ENCODE assay signal across 2 cellular contexts in genomic region chr17:29004081-29004692, GRCh38.
TF ChIP-seq lines count a peak whose summit lies in the region.

No MANE protein-coding gene starts in this region.

TF ChIP-seq in Ishikawa, 13 proteins besides CTCF, POLR2A, EP300 and RAD21:
- TF ChIP-seq REST (IDR thresholded peaks at IDR 0.05; ENCODE audit: low read depth), result peak; percentile 91
- no peak for TF ChIP-seq NFIC (IDR thresholded peaks at IDR 0.05)

TF ChIP-seq in GM12878, 131 proteins besides CTCF, POLR2A, EP300 and RAD21:
- peak; percentile 54; the same call in 1 of the 2 replicates for TF ChIP-seq REST (IDR thresholded peaks at IDR 0.05; ENCODE audit: low read depth, low read length)
- TF ChIP-seq ZBTB40 (IDR thresholded peaks at IDR 0.05; ENCODE audit: borderline replicate concordance), result no peak
